9 cellular contexts compared by ENCODE assay signal in the genomic region with DNA sequence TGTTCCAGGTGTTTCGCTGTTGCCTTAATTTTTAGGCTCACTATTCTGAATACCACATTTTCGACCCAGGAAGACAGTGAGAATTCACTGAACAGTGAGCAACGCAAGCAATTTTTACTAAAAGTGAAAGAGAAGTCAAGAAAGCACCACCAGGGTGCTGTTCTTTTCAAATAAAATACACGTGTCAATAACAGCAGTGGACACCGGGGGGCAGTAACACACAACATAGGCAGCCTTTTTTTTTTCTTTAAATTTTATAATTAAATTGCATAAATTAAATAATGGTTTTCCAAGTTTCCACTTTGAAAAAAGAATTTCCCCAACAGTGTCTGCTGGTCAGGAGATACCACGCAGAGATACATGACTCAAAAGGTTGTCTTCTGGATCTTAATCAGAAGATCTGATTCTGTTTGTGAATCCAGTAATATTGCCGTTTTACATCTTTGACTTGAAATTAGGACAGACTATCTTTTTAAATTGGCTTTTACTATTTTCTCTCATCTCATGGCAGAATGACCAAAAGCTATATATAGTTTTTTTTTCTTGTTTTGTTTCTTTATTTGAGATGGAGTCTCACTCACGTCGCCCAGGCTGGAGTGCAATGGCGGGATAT. TPM values are rescaled to one million over a fixed set of nuclear protein-coding genes. Genes with fewer than 3 reads are reported as not detected.
DNase-seq lines count a peak whose midpoint lies in the region; ATAC-seq and TF ChIP-seq lines count a peak whose summit lies in the region.
"Had no signal": no experiment of that assay in that cellular context is flagged by ENCODE, and none has a peak within 500 bp of the region (broad histone marks: within the 10 kb centered on the region; RNA-seq: fewer than 3 reads in every experiment).

No MANE protein-coding gene starts in this region.

- H2AFZ ChIP-seq in OCI-LY7 (ENCODE audit: low read length): 0 out of 2 replicates have a peak overlapping the region, but pooled peaks have one; percentile 51

- H3K36me3 Mint-ChIP-seq in nephron progenitor cell (ENCODE audit: low read depth): no peaks in the 10 kb centered on the region
- no peaks in the 10 kb centered on the region for H3K36me3 Mint-ChIP-seq in activated T-helper 17 cell treated with anti-CD3 and anti-CD28 coated beads, Interleukin-2, amount 50 U/mL, for 72 hours (ENCODE audit: low read depth)

- H3K4me1 ChIP-seq in OCI-LY7 (ENCODE audit: insufficient read depth, low read length, poor library complexity, severe bottlenecking): no peaks in the 10 kb centered on the region
- H3K4me1 ChIP-seq: BLaER1 treated with 17β-estradiol and CSF1 and Interleukin-3, amounts not matched to agents 10 nM and 100 nM had no signal

- DNase-seq in DMS53 (lab: John Stamatoyannopoulos, UW): peak; percentile 64
- no peak for DNase-seq in DMS53 treated with DMSO at 0.1 percent for 48 hours (lab: John Stamatoyannopoulos, UW; ENCODE audit: unreplicated experiment)
- peak; percentile 15 for DNase-seq in GM19240 (ENCODE audit: insufficient read length, low spot score)
- peak; percentile 29 for DNase-seq in OCI-LY7 (ENCODE audit: low spot score)
- DNase-seq in dorsolateral prefrontal cortex: peak in 4 of 10 donors; percentile 11 to 74 (median 40)
- peak; percentile 52 for DNase-seq in nephron progenitor cell

- H3K4me3 ChIP-seq in OCI-LY7 (ENCODE audit: low read depth, low read length, poor library complexity, severe bottlenecking): no peak overlapping the region
- peak overlapping the region in 38 of 59 donors; percentile 1 to 56 (median 33) for H3K4me3 ChIP-seq in dorsolateral prefrontal cortex
- H3K4me3 ChIP-seq: BLaER1 treated with 17β-estradiol and CSF1 and Interleukin-3, amounts not matched to agents 10 nM and 100 nM had no signal

- H3K9me2 ChIP-seq in OCI-LY7 (ENCODE audit: insufficient read depth, low read length): no peaks in the 10 kb centered on the region

- H3K27ac ChIP-seq in OCI-LY7 (ENCODE audit: low read depth, low read length, poor library complexity, severe bottlenecking) (no peak overlapping the region), dorsolateral prefrontal cortex (no peak overlapping the region)
- H3K27ac ChIP-seq: BLaER1 treated with 17β-estradiol and CSF1 and Interleukin-3, amounts not matched to agents 10 nM and 100 nM had no signal

- no peaks in the 10 kb centered on the region for H3K79me2 ChIP-seq in OCI-LY7 (ENCODE audit: insufficient read depth, low read depth, low read length)

- no peaks in the 10 kb centered on the region for H4K20me1 ChIP-seq in OCI-LY7 (ENCODE audit: insufficient read depth, low read length)
- H4K20me1 ChIP-seq: BLaER1 treated with 17β-estradiol and CSF1 and Interleukin-3, amounts not matched to agents 10 nM and 100 nM had no signal

- TF ChIP-seq CTCF in OCI-LY7 (conservative IDR thresholded peaks at IDR 0.05; ENCODE audit: low read length) (peak; percentile 83), dorsolateral prefrontal cortex (IDR thresholded peaks at IDR 0.05 in 54 of 56, conservative IDR thresholded peaks at IDR 0.05 in 2 of 56; ENCODE audit: low read depth in 1 of 56, partially characterized antibody in 56 of 56) (peak; percentile 58 to 83 (median 74)), nephron progenitor cell (IDR thresholded peaks at IDR 0.05) (peak; percentile 79)

- BruUV-seq in OCI-LY7 (replicated peaks; lab: Mats Ljungman, UMichigan): no TSS peak

- H3K27me3 ChIP-seq in dorsolateral prefrontal cortex: peaks cover 0 to 3% (median 0%) of the 10 kb centered on the region in 45 donors
- H3K27me3 ChIP-seq: BLaER1 treated with 17β-estradiol and CSF1 and Interleukin-3, amounts not matched to agents 10 nM and 100 nM had no signal

- peak overlapping the region; percentile 26; the same call in 1 of the 2 replicates for H3K4me2 ChIP-seq in OCI-LY7 (ENCODE audit: low read length)
- H3K4me2 ChIP-seq: BLaER1 treated with 17β-estradiol and CSF1 and Interleukin-3, amounts not matched to agents 10 nM and 100 nM had no signal

- peak; percentile 95 for ATAC-seq in HG03342 (IDR thresholded peaks at IDR 0.05; ENCODE audit: unreplicated experiment)
- ATAC-seq in activated T-helper 17 cell treated with anti-CD3 and anti-CD28 coated beads, Interleukin-2, amount 50 U/mL, for 72 hours (replicated peaks): no peak

- no peaks in the 10 kb centered on the region for H3K9me3 Mint-ChIP-seq in nephron progenitor cell
- no peaks in the 10 kb centered on the region for H3K9me3 Mint-ChIP-seq in activated T-helper 17 cell treated with anti-CD3 and anti-CD28 coated beads, Interleukin-2, amount 50 U/mL, for 72 hours

- H3K4me1 Mint-ChIP-seq in nephron progenitor cell: no peaks in the 10 kb centered on the region
- no peaks in the 10 kb centered on the region for H3K4me1 Mint-ChIP-seq in activated T-helper 17 cell treated with anti-CD3 and anti-CD28 coated beads, Interleukin-2, amount 50 U/mL, for 72 hours

- intact Hi-C loops in OCI-LY7 (cut with micrococcal nuclease; ENCODE audit: unreplicated experiment) (loop anchor here (2.0 to 10.0 kb wide), 3 partner anchors 83 to 681 kb away; no protein-coding TSS in a partner anchor), dorsolateral prefrontal cortex (cut with DNase I) (loop anchor here (2.0 to 10.0 kb wide), 5 partner anchors 269 to 1493 kb away; no protein-coding TSS in a partner anchor)

- H3K4me3 Mint-ChIP-seq in nephron progenitor cell: no peak overlapping the region
- no peak overlapping the region for H3K4me3 Mint-ChIP-seq in activated T-helper 17 cell treated with anti-CD3 and anti-CD28 coated beads, Interleukin-2, amount 50 U/mL, for 72 hours

- POLR2A ChIA-PET in OCI-LY7 (lab: Charles Lee): interaction anchor here (0.6 kb wide), 1 partner anchor 1701 kb away, joined by 3 read pairs; no protein-coding TSS in a partner anchor

- no peak overlapping the region for H3K27ac Mint-ChIP-seq in nephron progenitor cell
- no peak overlapping the region for H3K27ac Mint-ChIP-seq in activated T-helper 17 cell treated with anti-CD3 and anti-CD28 coated beads, Interleukin-2, amount 50 U/mL, for 72 hours

- H3K36me3 ChIP-seq in OCI-LY7 (ENCODE audit: insufficient read depth, low read length): no peaks in the 10 kb centered on the region
- H3K36me3 ChIP-seq: BLaER1 treated with 17β-estradiol and CSF1 and Interleukin-3, amounts not matched to agents 10 nM and 100 nM had no signal

- no peaks in the 10 kb centered on the region for H3K9me3 ChIP-seq in OCI-LY7 (ENCODE audit: low read length)
- H3K9me3 ChIP-seq: BLaER1 treated with 17β-estradiol and CSF1 and Interleukin-3, amounts not matched to agents 10 nM and 100 nM had no signal

- CTCF ChIA-PET in OCI-LY7 (lab: Charles Lee; ENCODE audit: unreplicated experiment): interaction anchor here (0.7 kb wide), 1 partner anchor 26 kb away, joined by 3 read pairs; no protein-coding TSS in a partner anchor

- H3K27me3 Mint-ChIP-seq in nephron progenitor cell (ENCODE audit: low read depth, poor library complexity): peaks cover 6% of the 10 kb centered on the region
- H3K27me3 Mint-ChIP-seq in activated T-helper 17 cell treated with anti-CD3 and anti-CD28 coated beads, Interleukin-2, amount 50 U/mL, for 72 hours: no peaks in the 10 kb centered on the region

RNA-seq across cellular contexts. Expression of gene SH3GL2, which starts 47.1 kb away (rescaled TPM):
- not detected in 2 replicates for total RNA-seq in OCI-LY7 (2014; rRNA removed; shearing (Covaris generic))
- total RNA-seq in OCI-LY7 (2022) (not detected in 2 replicates), dorsolateral prefrontal cortex (100 to 1,000 TPM in 114 of 120 experiments, 10 to 100 TPM in 6; 63.6 to 322 (median 217) TPM)
- not detected for total RNA-seq in activated T-helper 17 cell treated with anti-CD3 and anti-CD28 coated beads, Interleukin-2, amount 50 U/mL, for 72 hours

Comparison
In these comparisons a context has a peak if more than half of its experiments do, and no peak if none do; other contexts are left out.
1. RNA of gene SH3GL2, which starts 47.1 kb away (total RNA-seq): 63.6 to 322 TPM in dorsolateral prefrontal cortex; not detected in OCI-LY7 and not detected in activated T-helper 17 cell treated with anti-CD3 and anti-CD28 coated beads, Interleukin-2, amount 50 U/mL, for 72 hours; every median in the first group is over 10 times any median in the second.
2. Peak in every context shown above with its lines, with median percentiles within 50 percentile points of each other: CTCF ChIP-seq.